In the genomic region with DNA sequence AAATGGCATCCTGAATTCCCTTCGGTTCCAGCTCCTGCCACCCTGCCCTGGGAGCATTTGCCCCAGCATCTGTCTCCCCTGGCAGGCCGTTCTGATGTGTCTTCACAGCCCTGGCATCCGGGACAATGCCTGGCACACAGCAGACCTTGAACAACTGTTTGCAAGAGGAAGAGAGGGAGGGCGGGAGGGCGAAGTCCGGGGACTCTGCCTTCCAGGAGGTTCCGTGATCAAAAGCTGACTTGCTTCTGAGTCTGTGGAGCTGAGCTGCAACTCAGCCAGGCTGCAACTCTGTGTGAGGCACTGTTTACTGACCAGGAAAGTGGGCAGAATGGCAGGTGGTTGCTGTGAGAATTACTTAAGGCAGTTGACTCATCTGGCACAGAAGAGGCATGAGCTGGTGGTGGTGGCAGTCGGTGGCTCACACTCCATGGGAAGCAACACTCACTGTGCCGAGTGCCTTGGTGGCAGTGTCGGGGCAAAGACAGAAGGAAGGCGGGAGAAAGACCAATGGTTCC, we compare ENCODE assay signal across 11 cellular contexts.
DNase-seq lines count a peak whose midpoint lies in the region; ATAC-seq and TF ChIP-seq lines count a peak whose summit lies in the region.
"Had no signal": no experiment of that assay in that cellular context is flagged by ENCODE, and none has a peak within 500 bp of the region (broad histone marks: within the 10 kb centered on the region; RNA-seq: fewer than 3 reads in every experiment).

No MANE protein-coding gene starts in this region.

- DNase-seq in left ventricle myocardium inferior: no peak
- DNase-seq in heart right ventricle: no peak
- DNase-seq in epithelial cell of esophagus (ENCODE audit: low read depth): peak; percentile 57
- peak; percentile 79 to 82 (median 80) for DNase-seq in mucosa of descending colon
- peak; percentile 75 for DNase-seq in transverse colon
- DNase-seq in COLO829 (ENCODE audit: low spot score): no peak
- DNase-seq in stimulated activated naive CD8-positive, alpha-beta T cell treated with anti-CD3 and anti-CD28 coated beads, Interleukin-15, amount 100 ng/mL, for 72 hours: no peak
- DNase-seq: ACHN; activated CD8-positive, alpha-beta memory T cell treated with anti-CD3 and anti-CD28 coated beads, Interleukin-2, amount 10 ng/mL, durations not matched to agents 7 days and 5 days; activated naive CD8-positive, alpha-beta T cell treated with anti-CD3 and anti-CD28 coated beads for 36 hours had no signal

- peaks cover 49% of the 10 kb centered on the region for H3K27me3 Mint-ChIP-seq in stimulated activated naive CD8-positive, alpha-beta T cell treated with anti-CD3 and anti-CD28 coated beads, Interleukin-15, amount 100 ng/mL, for 72 hours

- TF ChIP-seq CTCF in left ventricle myocardium inferior (IDR thresholded peaks at IDR 0.05; ENCODE audit: borderline replicate concordance) (no peak), heart right ventricle (IDR thresholded peaks at IDR 0.05) (no peak), epithelial cell of esophagus (IDR thresholded peaks at IDR 0.05; ENCODE audit: insufficient read depth, low read depth, low read length, missing control alignments) (no peak), mucosa of descending colon (IDR thresholded peaks at IDR 0.05) (no peak), transverse colon (IDR thresholded peaks at IDR 0.05) (no peak)

- H3K4me3 ChIP-seq in left ventricle myocardium inferior (no peak overlapping the region), heart right ventricle (no peak overlapping the region), epithelial cell of esophagus (ENCODE audit: low read length) (no peak overlapping the region), mucosa of descending colon (no peak overlapping the region), transverse colon (no peak overlapping the region)

- TF ChIP-seq POLR2A in transverse colon (IDR thresholded peaks at IDR 0.05): no peak

- H3K27ac Mint-ChIP-seq in stimulated activated naive CD8-positive, alpha-beta T cell treated with anti-CD3 and anti-CD28 coated beads, Interleukin-15, amount 100 ng/mL, for 72 hours: no peak overlapping the region
- H3K27ac Mint-ChIP-seq: activated CD8-positive, alpha-beta memory T cell treated with anti-CD3 and anti-CD28 coated beads, Interleukin-2, amount 10 ng/mL, durations not matched to agents 7 days and 5 days; activated naive CD8-positive, alpha-beta T cell treated with anti-CD3 and anti-CD28 coated beads for 36 hours had no signal

- no peaks in the 10 kb centered on the region for H3K9me3 ChIP-seq in left ventricle myocardium inferior (replicated peaks)
- H3K9me3 ChIP-seq in heart right ventricle: no peaks in the 10 kb centered on the region
- H3K9me3 ChIP-seq in mucosa of descending colon: no peaks in the 10 kb centered on the region
- H3K9me3 ChIP-seq in transverse colon: no peaks in the 10 kb centered on the region

- peak overlapping the region; percentile 66 for H3K27ac ChIP-seq in left ventricle myocardium inferior (replicated peaks)
- peak overlapping the region in 5 of 10 donors; percentile 2 to 50 (median 21) for H3K27ac ChIP-seq in heart right ventricle
- H3K27ac ChIP-seq in transverse colon: peak overlapping the region; percentile 35 to 68 (median 47)

- H3K36me3 ChIP-seq in left ventricle myocardium inferior: no peaks in the 10 kb centered on the region
- H3K36me3 ChIP-seq in heart right ventricle: no peaks in the 10 kb centered on the region
- H3K36me3 ChIP-seq in mucosa of descending colon (ENCODE audit: low read depth): no peaks in the 10 kb centered on the region
- H3K36me3 ChIP-seq in transverse colon: no peaks in the 10 kb centered on the region

- peaks cover 22% of the 10 kb centered on the region for H3K4me1 ChIP-seq in left ventricle myocardium inferior
- H3K4me1 ChIP-seq in heart right ventricle: peaks cover 0 to 34% (median 22%) of the 10 kb centered on the region in 9 donors
- H3K4me1 ChIP-seq in mucosa of descending colon (ENCODE audit: low read depth): peaks cover 25% of the 10 kb centered on the region
- H3K4me1 ChIP-seq in transverse colon: peaks cover 7 to 40% (median 33%) of the 10 kb centered on the region in 4 donors

- H3K27me3 ChIP-seq in left ventricle myocardium inferior (ENCODE audit: low read depth) (peaks cover 73% of the 10 kb centered on the region), heart right ventricle (peaks cover 0 to 68% (median 44%) of the 10 kb centered on the region in 7 donors), transverse colon (no peaks in the 10 kb centered on the region)

- in situ Hi-C loops in transverse colon (cut with MboI; ENCODE audit: low pct_ligation_motif_present in 1 of 4, low pct_unique_long_range_greater_than_20kb in 1 of 4, low sequenced_read_pairs in 3 of 4): no loop called here

- no peaks in the 10 kb centered on the region for H3K9me3 Mint-ChIP-seq in stimulated activated naive CD8-positive, alpha-beta T cell treated with anti-CD3 and anti-CD28 coated beads, Interleukin-15, amount 100 ng/mL, for 72 hours
- H3K9me3 Mint-ChIP-seq: activated naive CD8-positive, alpha-beta T cell treated with anti-CD3 and anti-CD28 coated beads for 36 hours had no signal

- H3K4me1 Mint-ChIP-seq in stimulated activated naive CD8-positive, alpha-beta T cell treated with anti-CD3 and anti-CD28 coated beads, Interleukin-15, amount 100 ng/mL, for 72 hours: peaks cover 6% of the 10 kb centered on the region
- H3K4me1 Mint-ChIP-seq: activated naive CD8-positive, alpha-beta T cell treated with anti-CD3 and anti-CD28 coated beads for 36 hours had no signal

- no peak for TF ChIP-seq EP300 in transverse colon (IDR thresholded peaks at IDR 0.05; ENCODE audit: low read depth)

- intact Hi-C loops in left ventricle myocardium inferior (cut with micrococcal nuclease) (no loop called here), heart right ventricle (cut with DNase I) (loop anchor here in 6 of 10 donors (10.0 kb wide), 4 partner anchors 159 to 959 kb away; a partner anchor contains a TSS), mucosa of descending colon (cut with DNase I, micrococcal nuclease) (loop anchor here in 1 of 2 donors (10.0 kb wide), 1 partner anchor 959 kb away; no protein-coding TSS in a partner anchor), transverse colon (cut with DNase I; ENCODE audit: low total_unique reads) (no loop called here)

- H3K4me3 Mint-ChIP-seq in stimulated activated naive CD8-positive, alpha-beta T cell treated with anti-CD3 and anti-CD28 coated beads, Interleukin-15, amount 100 ng/mL, for 72 hours: no peak overlapping the region
- H3K4me3 Mint-ChIP-seq: activated CD8-positive, alpha-beta memory T cell treated with anti-CD3 and anti-CD28 coated beads, Interleukin-2, amount 10 ng/mL, durations not matched to agents 7 days and 5 days; activated naive CD8-positive, alpha-beta T cell treated with anti-CD3 and anti-CD28 coated beads for 36 hours had no signal

- ATAC-seq in heart right ventricle (no peak), mucosa of descending colon (peak; percentile 76), HG02852 (IDR thresholded peaks at IDR 0.05; ENCODE audit: unreplicated experiment) (no peak)
- ATAC-seq in stimulated activated naive CD8-positive, alpha-beta T cell treated with anti-CD3 and anti-CD28 coated beads, Interleukin-15, amount 100 ng/mL, for 72 hours: no peak
- ATAC-seq: activated CD8-positive, alpha-beta memory T cell treated with anti-CD3 and anti-CD28 coated beads, Interleukin-2, amount 10 ng/mL, durations not matched to agents 7 days and 5 days had no signal

- WGBS in heart right ventricle, 2 donors: 55 to 57% methylated on average over 11 of the region's 11 CpGs
- 33% methylated on average over 11 of the region's 11 CpGs; no CpG with 5 or more reads in 1 of the 2 donors for WGBS in transverse colon (ENCODE audit: low coverage in 1 of 2), 2 donors

Comparison
In these comparisons a context has a peak if more than half of its experiments do, and no peak if none do; other contexts are left out.
1. intact Hi-C loops: an anchor here in heart right ventricle (10.0 kb wide); none called in left ventricle myocardium inferior and transverse colon.
2. DNase-seq: peak in epithelial cell of esophagus (single experiment), mucosa of descending colon (3 of 3) and transverse colon (single experiment); none in left ventricle myocardium inferior (single experiment), heart right ventricle (0 of 2), COLO829 (single experiment) and stimulated activated naive CD8-positive, alpha-beta T cell treated with anti-CD3 and anti-CD28 coated beads, Interleukin-15, amount 100 ng/mL, for 72 hours (0 of 2).